In the genomic region with DNA sequence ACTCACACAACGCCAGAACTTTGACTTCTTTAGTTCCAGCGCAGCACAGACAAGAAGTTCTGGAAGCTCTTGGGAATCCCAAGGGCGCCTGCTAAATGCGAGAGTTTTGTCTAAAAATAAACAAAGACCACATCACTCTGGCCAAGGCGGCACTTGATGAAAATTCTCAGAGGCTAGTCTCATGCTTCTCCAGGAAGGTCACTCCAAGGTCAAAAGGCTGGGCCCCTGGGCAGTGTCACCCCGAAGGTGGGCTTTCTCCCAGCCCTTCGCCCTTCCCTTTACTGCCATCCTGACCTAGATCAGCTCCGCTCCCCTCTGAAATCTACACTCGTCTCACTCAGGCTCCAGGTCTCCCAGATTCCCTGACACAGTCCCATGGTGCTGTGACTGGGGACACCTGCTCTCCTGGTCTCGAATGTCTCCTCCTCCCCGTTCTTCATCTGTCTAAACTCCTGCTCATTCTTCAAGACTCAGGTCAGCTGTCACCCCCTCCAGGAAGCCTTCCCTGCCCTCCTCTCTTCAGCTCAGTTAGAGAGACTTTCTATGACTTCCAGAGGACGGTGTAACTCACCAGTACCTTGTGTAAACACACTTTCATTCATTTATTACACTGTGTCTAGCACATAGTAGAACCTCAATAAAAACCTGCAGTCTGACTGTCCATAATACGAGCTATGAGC, we compare ENCODE assay signal across 8 cellular contexts. TPM values are rescaled to one million over a fixed set of nuclear protein-coding genes. Genes with fewer than 3 reads are reported as not detected.
DNase-seq lines count a peak whose midpoint lies in the region; ATAC-seq and TF ChIP-seq lines count a peak whose summit lies in the region.

No MANE protein-coding gene starts in this region.

- H3K4me1 ChIP-seq in DND-41 (ENCODE audit: insufficient read depth, low read length) (peaks cover 99% of the 10 kb centered on the region), sigmoid colon (peaks cover 0 to 100% (median 90%) of the 10 kb centered on the region in 4 donors)

- peaks cover 13% of the 10 kb centered on the region for H3K36me3 Mint-ChIP-seq in WTC11

- H3K27ac Mint-ChIP-seq in WTC11: peak overlapping the region; percentile 75

- no peak for TF ChIP-seq EP300 in sigmoid colon (IDR thresholded peaks at IDR 0.05)

- no peaks in the 10 kb centered on the region for H3K9me3 Mint-ChIP-seq in WTC11

- intact Hi-C loops in sigmoid colon (cut with DNase I): no loop called here

- CTCF ChIA-PET in WTC11 (lab: Charles Lee): interaction anchor here (0.9 kb wide), 2 partner anchors 9 to 168 kb away, joined by 3 to 5 read pairs; no protein-coding TSS in a partner anchor

- TF ChIP-seq CTCF in DND-41 (IDR thresholded peaks at IDR 0.05; ENCODE audit: borderline replicate concordance, extremely low read depth, low read length, poor library complexity, severe bottlenecking): no peak
- no peak for TF ChIP-seq CTCF in WTC11 (IDR thresholded peaks at IDR 0.05)
- TF ChIP-seq CTCF in fibroblast of the aortic adventitia (IDR thresholded peaks at IDR 0.05; ENCODE audit: insufficient read depth, low read length): no peak
- TF ChIP-seq CTCF in sigmoid colon (IDR thresholded peaks at IDR 0.05): no peak

- H3K4me1 Mint-ChIP-seq in WTC11: peaks cover 40% of the 10 kb centered on the region

- DNase-seq in DND-41 (no peak), WTC11 (ENCODE audit: low spot score) (no peak), fibroblast of the aortic adventitia (ENCODE audit: low read depth) (peak; percentile 32), sigmoid colon (no peak), G401 (ENCODE audit: low spot score) (no peak), cerebellar cortex (ENCODE audit: low spot score) (no peak), NCI-H774 (lab: John Stamatoyannopoulos, UW) (no peak)

- no peaks in the 10 kb centered on the region for H3K27me3 ChIP-seq in DND-41 (ENCODE audit: insufficient read depth, low read length, poor library complexity)
- no peaks in the 10 kb centered on the region for H3K27me3 ChIP-seq in sigmoid colon

- POLR2A ChIA-PET in WTC11 (lab: Charles Lee): no interaction called here

- no peak overlapping the region for H3K4me3 Mint-ChIP-seq in WTC11

- peak overlapping the region; percentile 90 for H3K9ac ChIP-seq in DND-41 (ENCODE audit: low read depth, low read length)

- ATAC-seq in DND-41 (ENCODE audit: insufficient read depth, low read depth) (no peak), WTC11 (no peak), GM18520 (IDR thresholded peaks at IDR 0.05; ENCODE audit: unreplicated experiment) (no peak)

- peak overlapping the region; percentile 60 for H3K4me2 ChIP-seq in DND-41 (ENCODE audit: insufficient read depth, low read length)

- WGBS in sigmoid colon, 2 donors: 72 to 73% methylated on average over 13 of the region's 13 CpGs

- in situ Hi-C loops in G401 (cut with HindIII; ENCODE audit: low sequenced_read_pairs): no loop called here

- no peak for TF ChIP-seq POLR2A in sigmoid colon (IDR thresholded peaks at IDR 0.05)

- H3K27me3 Mint-ChIP-seq in WTC11 (ENCODE audit: low read depth): no peaks in the 10 kb centered on the region

- H3K36me3 ChIP-seq in DND-41 (ENCODE audit: insufficient read depth, low read length) (peaks cover 67% of the 10 kb centered on the region), sigmoid colon (no peaks in the 10 kb centered on the region)

- H2AFZ ChIP-seq in DND-41 (ENCODE audit: low read depth, low read length): no peak overlapping the region

- H3K9me3 ChIP-seq in DND-41 (ENCODE audit: insufficient read depth, low read length, severe bottlenecking): no peaks in the 10 kb centered on the region
- H3K9me3 ChIP-seq in sigmoid colon: no peaks in the 10 kb centered on the region

- H3K4me3 ChIP-seq in DND-41 (ENCODE audit: low read depth in 1 of 2, low read length in 2 of 2) (peak overlapping the region in 1 of 2 experiments; percentile 44; a peak in 1 of 4 replicates), fibroblast of the aortic adventitia (ENCODE audit: low read depth, low read length) (no peak overlapping the region), sigmoid colon (no peak overlapping the region)

- peaks cover 100% of the 10 kb centered on the region for H3K79me2 ChIP-seq in DND-41 (ENCODE audit: insufficient read depth, low read length)

- H3K27ac ChIP-seq in DND-41 (ENCODE audit: low read length): peak overlapping the region; percentile 84
- peak overlapping the region; percentile 86 to 94 (median 89) for H3K27ac ChIP-seq in sigmoid colon

- H4K20me1 ChIP-seq in DND-41 (ENCODE audit: insufficient read depth, low read length): peaks cover 81% of the 10 kb centered on the region

TF ChIP-seq in WTC11, 78 proteins besides CTCF, POLR2A, EP300 and RAD21:
- TF ChIP-seq KAT7 (CRISPR knock-in tag; IDR thresholded peaks at IDR 0.05; ENCODE audit: borderline replicate concordance) (no peak), MXD4 (CRISPR knock-in tag; IDR thresholded peaks at IDR 0.05; ENCODE audit: borderline replicate concordance) (no peak), ATF1 (CRISPR knock-in tag; IDR thresholded peaks at IDR 0.05) (no peak), JUN (CRISPR knock-in tag; IDR thresholded peaks at IDR 0.05) (no peak), OVOL2 (CRISPR knock-in tag; IDR thresholded peaks at IDR 0.05; ENCODE audit: borderline replicate concordance) (no peak), FOXJ3 (CRISPR knock-in tag; IDR thresholded peaks at IDR 0.05; ENCODE audit: borderline replicate concordance) (no peak), ATF3 (CRISPR knock-in tag; conservative IDR thresholded peaks at IDR 0.05) (no peak), NFYB (CRISPR knock-in tag; conservative IDR thresholded peaks at IDR 0.05; ENCODE audit: low read depth) (no peak), NR3C1 (CRISPR knock-in tag; conservative IDR thresholded peaks at IDR 0.05; ENCODE audit: low read depth) (no peak), ESRRA (CRISPR knock-in tag; IDR thresholded peaks at IDR 0.05; ENCODE audit: borderline replicate concordance) (no peak), NFATC4 (CRISPR knock-in tag; IDR thresholded peaks at IDR 0.05) (no peak), NR2C2 (CRISPR knock-in tag; IDR thresholded peaks at IDR 0.05) (no peak), SP1 (CRISPR knock-in tag; conservative IDR thresholded peaks at IDR 0.05) (no peak), TCF7 (CRISPR knock-in tag; IDR thresholded peaks at IDR 0.05; ENCODE audit: low read depth) (no peak), JAZF1 (CRISPR knock-in tag; IDR thresholded peaks at IDR 0.05) (no peak)
- TF ChIP-seq, protein P1, sequence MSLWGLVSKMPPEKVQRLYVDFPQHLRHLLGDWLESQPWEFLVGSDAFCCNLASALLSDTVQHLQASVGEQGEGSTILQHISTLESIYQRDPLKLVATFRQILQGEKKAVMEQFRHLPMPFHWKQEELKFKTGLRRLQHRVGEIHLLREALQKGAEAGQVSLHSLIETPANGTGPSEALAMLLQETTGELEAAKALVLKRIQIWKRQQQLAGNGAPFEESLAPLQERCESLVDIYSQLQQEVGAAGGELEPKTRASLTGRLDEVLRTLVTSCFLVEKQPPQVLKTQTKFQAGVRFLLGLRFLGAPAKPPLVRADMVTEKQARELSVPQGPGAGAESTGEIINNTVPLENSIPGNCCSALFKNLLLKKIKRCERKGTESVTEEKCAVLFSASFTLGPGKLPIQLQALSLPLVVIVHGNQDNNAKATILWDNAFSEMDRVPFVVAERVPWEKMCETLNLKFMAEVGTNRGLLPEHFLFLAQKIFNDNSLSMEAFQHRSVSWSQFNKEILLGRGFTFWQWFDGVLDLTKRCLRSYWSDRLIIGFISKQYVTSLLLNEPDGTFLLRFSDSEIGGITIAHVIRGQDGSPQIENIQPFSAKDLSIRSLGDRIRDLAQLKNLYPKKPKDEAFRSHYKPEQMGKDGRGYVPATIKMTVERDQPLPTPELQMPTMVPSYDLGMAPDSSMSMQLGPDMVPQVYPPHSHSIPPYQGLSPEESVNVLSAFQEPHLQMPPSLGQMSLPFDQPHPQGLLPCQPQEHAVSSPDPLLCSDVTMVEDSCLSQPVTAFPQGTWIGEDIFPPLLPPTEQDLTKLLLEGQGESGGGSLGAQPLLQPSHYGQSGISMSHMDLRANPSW (CRISPR knock-in tag; conservative IDR thresholded peaks at IDR 0.05; ENCODE audit: low read depth): no peak

RNA-seq across cellular contexts. Expression of gene FAM53B, which starts 10.5 kb away (rescaled TPM):
- 18.7 to 21.3 TPM (median 19.9 TPM) in 3 replicates for total RNA-seq in WTC11 (2021)
- total RNA-seq in fibroblast of the aortic adventitia (ENCODE audit: low replicate concordance): 9.2 and 11.0 TPM in 2 replicates
- total RNA-seq in sigmoid colon: 10 to 100 TPM; 32.3 to 36.6 (median 34.4) TPM
- 10 to 100 TPM in 2 of 3 donors, 1 to 10 TPM in 1; 9.6 to 36.4 (median 12.0) TPM for polyA plus RNA-seq in sigmoid colon
- 17.0 and 21.4 TPM in 2 replicates for total RNA-seq in G401 (2014; rRNA removed; shearing (Covaris generic))

RNA-seq across cellular contexts. Expression of gene EEF1AKMT2, which starts 58.0 kb away (rescaled TPM):
- total RNA-seq in WTC11 (2021) (21.6 to 26.4 TPM (median 25.7 TPM) in 3 replicates), fibroblast of the aortic adventitia (ENCODE audit: low replicate concordance) (25.3 TPM in 2 replicates), sigmoid colon (10 to 100 TPM in 3 of 4 donors, 1 to 10 TPM in 1; 10.0 to 19.7 (median 15.5) TPM)
- polyA plus RNA-seq in sigmoid colon: 10 to 100 TPM; 11.0 to 15.7 (median 15.6) TPM
- 35.6 and 35.8 TPM in 2 replicates for total RNA-seq in G401 (2014; rRNA removed; shearing (Covaris generic))
